Comparison of ENCODE assay signal across 27 cellular contexts in genomic region chr15:34944946-34945345, GRCh38.
"Had no signal": no experiment of that assay in that cellular context is flagged by ENCODE, and none has a peak within 500 bp of the region (broad histone marks: within the 10 kb centered on the region; RNA-seq: fewer than 3 reads in every experiment).

No MANE protein-coding gene starts in this region.

- ATAC-seq: activated CD8-positive, alpha-beta T cell treated with anti-CD3 and anti-CD28 coated beads, Interleukin-2, amount 10 ng/mL, durations not matched to agents 7 days and 5 days; activated naive CD8-positive, alpha-beta T cell treated with anti-CD3 and anti-CD28 coated beads, Interleukin-2, amount 50 U/mL, for 24 hours; esophagus mucosa; gastroesophageal sphincter; left colon; stimulated activated naive B cell treated with anti-CD40 and anti-IgM and Interleukin-4, amounts not matched to agents 10 μg/mL and 1 μg/mL and 100 μg/mL, for 72 hours; T-cell had no signal

- H3K4me3 ChIP-seq: ascending aorta, gastroesophageal sphincter, vagina had no signal

- H3K4me1 Mint-ChIP-seq: activated CD4-positive, alpha-beta T cell treated with anti-CD3 and anti-CD28 coated beads, Interleukin-2, amount 10 ng/mL, durations not matched to agents 7 days and 5 days; activated naive CD8-positive, alpha-beta T cell treated with anti-CD3 and anti-CD28 coated beads, Interleukin-2, amount 50 U/mL, for 24 hours; naive B cell; neural crest cell; stimulated activated naive B cell treated with anti-CD40 and anti-IgM and Interleukin-4, amounts not matched to agents 10 μg/mL and 1 μg/mL and 100 μg/mL, for 72 hours; T-cell had no signal

- H3K4me1 ChIP-seq: ascending aorta, gastroesophageal sphincter, vagina had no signal

- H3K4me3 Mint-ChIP-seq: activated CD4-positive, alpha-beta T cell treated with anti-CD3 and anti-CD28 coated beads, Interleukin-2, amount 10 ng/mL, durations not matched to agents 7 days and 5 days; activated CD8-positive, alpha-beta T cell treated with anti-CD3 and anti-CD28 coated beads, Interleukin-2, amount 10 ng/mL, durations not matched to agents 7 days and 5 days; activated naive CD4-positive, alpha-beta T cell treated with anti-CD3 and anti-CD28 coated beads for 36 hours; activated naive CD8-positive, alpha-beta T cell treated with anti-CD3 and anti-CD28 coated beads, Interleukin-2, amount 50 U/mL, for 24 hours; naive B cell; neural crest cell; stimulated activated naive B cell treated with anti-CD40 and anti-IgM and Interleukin-4, amounts not matched to agents 10 μg/mL and 1 μg/mL and 100 μg/mL, for 72 hours; T-cell had no signal

- H3K9me3 Mint-ChIP-seq: activated CD4-positive, alpha-beta T cell treated with anti-CD3 and anti-CD28 coated beads, Interleukin-2, amount 10 ng/mL, durations not matched to agents 7 days and 5 days; activated naive CD4-positive, alpha-beta T cell treated with anti-CD3 and anti-CD28 coated beads for 36 hours; activated naive CD8-positive, alpha-beta T cell treated with anti-CD3 and anti-CD28 coated beads, Interleukin-2, amount 50 U/mL, for 24 hours; naive B cell; neural crest cell; stimulated activated naive B cell treated with anti-CD40 and anti-IgM and Interleukin-4, amounts not matched to agents 10 μg/mL and 1 μg/mL and 100 μg/mL, for 72 hours; T-cell had no signal

- H3K27ac ChIP-seq: ascending aorta, brain microvascular endothelial cell, gastroesophageal sphincter, vagina, WERI-Rb-1 had no signal

- DNase-seq: activated CD4-positive, alpha-beta T cell treated with anti-CD3 and anti-CD28 coated beads, Interleukin-2, amount 10 ng/mL, durations not matched to agents 7 days and 5 days; activated CD4-positive, CD25-positive, alpha-beta regulatory T cell treated with anti-CD3 and anti-CD28 coated beads, Interleukin-2, amount 50 U/mL, for 72 hours; activated CD8-positive, alpha-beta T cell treated with anti-CD3 and anti-CD28 coated beads, Interleukin-2, amount 10 ng/mL, durations not matched to agents 7 days and 5 days; activated naive CD4-positive, alpha-beta T cell treated with anti-CD3 and anti-CD28 coated beads for 36 hours; activated naive CD8-positive, alpha-beta T cell treated with anti-CD3 and anti-CD28 coated beads, Interleukin-2, amount 50 U/mL, for 24 hours; brain microvascular endothelial cell; caudate nucleus; effector memory CD4-positive, alpha-beta T cell; head of caudate nucleus; hypothalamus; left colon; mesenchymal stem cell; naive B cell; occipital lobe; retina; stimulated activated CD4-positive, alpha-beta T cell treated with anti-CD3 and anti-CD28 coated beads, Interleukin-2, amount 100 ng/mL, for 48 hours; stimulated activated CD8-positive, alpha-beta memory T cell treated with anti-CD3 and anti-CD28 coated beads, Interleukin-4, amount 100 ng/mL, for 48 hours; stimulated activated naive B cell treated with anti-CD40 and anti-IgM and Interleukin-4, amounts not matched to agents 10 μg/mL and 1 μg/mL and 100 μg/mL, for 72 hours; T-cell; trophoblast cell; WERI-Rb-1 had no signal

- H3K27ac Mint-ChIP-seq: activated CD4-positive, alpha-beta T cell treated with anti-CD3 and anti-CD28 coated beads, Interleukin-2, amount 10 ng/mL, durations not matched to agents 7 days and 5 days; activated CD8-positive, alpha-beta T cell treated with anti-CD3 and anti-CD28 coated beads, Interleukin-2, amount 10 ng/mL, durations not matched to agents 7 days and 5 days; activated naive CD4-positive, alpha-beta T cell treated with anti-CD3 and anti-CD28 coated beads for 36 hours; activated naive CD8-positive, alpha-beta T cell treated with anti-CD3 and anti-CD28 coated beads, Interleukin-2, amount 50 U/mL, for 24 hours; progenitor cell of endocrine pancreas; stimulated activated naive B cell treated with anti-CD40 and anti-IgM and Interleukin-4, amounts not matched to agents 10 μg/mL and 1 μg/mL and 100 μg/mL, for 72 hours had no signal

- H3K9me3 ChIP-seq: ascending aorta, gastroesophageal sphincter, vagina had no signal

- H3K27me3 Mint-ChIP-seq: activated CD4-positive, alpha-beta T cell treated with anti-CD3 and anti-CD28 coated beads, Interleukin-2, amount 10 ng/mL, durations not matched to agents 7 days and 5 days; activated naive CD8-positive, alpha-beta T cell treated with anti-CD3 and anti-CD28 coated beads, Interleukin-2, amount 50 U/mL, for 24 hours; naive B cell; progenitor cell of endocrine pancreas; stimulated activated naive B cell treated with anti-CD40 and anti-IgM and Interleukin-4, amounts not matched to agents 10 μg/mL and 1 μg/mL and 100 μg/mL, for 72 hours; T-cell had no signal

- H3K27me3 ChIP-seq: ascending aorta, brain microvascular endothelial cell, gastroesophageal sphincter, vagina had no signal
